In the genomic region with DNA sequence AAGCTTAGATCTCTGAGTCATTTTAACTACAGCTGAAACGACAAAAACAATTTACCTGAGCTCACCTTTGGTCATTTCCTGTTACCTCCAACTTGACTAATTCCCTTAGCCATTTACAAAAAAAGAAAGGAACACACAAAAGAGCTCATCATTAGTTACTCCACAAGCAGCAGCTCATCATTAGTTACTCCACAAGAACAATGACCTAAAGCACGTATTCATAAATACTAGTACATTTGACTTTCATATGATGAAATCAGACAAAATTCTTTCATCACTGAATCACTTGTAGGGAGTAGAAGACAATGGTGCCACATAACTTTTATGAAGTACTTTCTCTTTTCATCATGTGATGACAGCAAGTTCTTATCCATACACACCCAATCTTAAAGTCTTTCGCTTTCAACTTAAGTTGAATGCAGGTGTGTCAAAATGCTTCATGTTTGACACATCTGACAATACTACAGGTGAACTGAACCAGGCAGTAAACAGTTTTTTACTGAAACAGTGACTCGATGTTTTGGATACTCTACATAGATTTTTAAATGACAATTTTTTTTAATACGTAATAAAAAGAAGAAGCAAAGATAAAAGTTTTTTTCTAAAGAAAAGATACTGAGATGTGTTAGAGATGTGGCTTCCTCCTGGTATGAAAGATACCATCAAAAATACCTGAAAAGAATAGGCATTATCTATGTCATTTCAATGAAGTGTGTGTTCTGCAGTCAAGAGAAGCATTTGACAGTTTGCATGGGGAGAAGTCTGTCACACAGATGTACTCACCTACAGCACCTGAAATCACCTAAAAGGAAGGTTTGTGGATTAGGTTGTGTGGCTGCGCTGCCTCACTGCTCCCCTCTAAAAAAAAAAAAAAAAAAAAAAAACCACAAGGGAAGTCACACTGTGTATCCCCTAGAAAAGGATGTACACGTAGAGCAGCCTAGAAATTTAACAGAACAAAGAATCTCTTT, we compare ENCODE assay signal across 8 cellular contexts.
A peak's percentile ranks its signal among the peaks of the same experiment; 100 is the strongest.
DNase-seq lines count a peak whose midpoint lies in the region; ATAC-seq and TF ChIP-seq lines count a peak whose summit lies in the region.

No MANE protein-coding gene starts in this region.

- H3K9me3 Mint-ChIP-seq in T-helper 1 cell treated with Interleukin-12 subunit alpha and Interleukin-12 subunit beta and Interleukin-4 antibody, amounts not matched to agents 30 μg/mL and 1 μg/mL, for 36 hours: no peaks in the 10 kb centered on the region

- ATAC-seq in GM21786 (IDR thresholded peaks at IDR 0.05; ENCODE audit: unreplicated experiment) (peak; percentile 53), GM18502 (IDR thresholded peaks at IDR 0.05; ENCODE audit: poor library complexity, unreplicated experiment) (no peak)

- no peak overlapping the region for H3K4me3 ChIP-seq in BJ (ENCODE audit: low read depth, low read length)
- no peak overlapping the region for H3K4me3 ChIP-seq in fibroblast of the aortic adventitia (ENCODE audit: low read depth, low read length)

- H3K36me3 Mint-ChIP-seq in T-helper 1 cell treated with Interleukin-12 subunit alpha and Interleukin-12 subunit beta and Interleukin-4 antibody, amounts not matched to agents 30 μg/mL and 1 μg/mL, for 36 hours (ENCODE audit: low read depth): peaks cover 35% of the 10 kb centered on the region

- no peaks in the 10 kb centered on the region for H3K36me3 ChIP-seq in BJ (ENCODE audit: control insufficient read depth, insufficient read depth, low read length)

- POLR2A ChIA-PET in BJ (lab: Charles Lee): no interaction called here

- H3K27me3 Mint-ChIP-seq in T-helper 1 cell treated with Interleukin-12 subunit alpha and Interleukin-12 subunit beta and Interleukin-4 antibody, amounts not matched to agents 30 μg/mL and 1 μg/mL, for 36 hours (ENCODE audit: low read depth): no peaks in the 10 kb centered on the region

- DNase-seq in BJ (ENCODE audit: low read depth): peak; percentile 18
- DNase-seq in fibroblast of the aortic adventitia (ENCODE audit: low read depth): peak; percentile 76
- DNase-seq in ecto neural progenitor cell (ENCODE audit: low spot score): no peak
- no peak for DNase-seq in islet precursor cell
- DNase-seq in middle frontal gyrus (ENCODE audit: extremely low spot score, low spot score): no peak

- H3K27ac Mint-ChIP-seq in T-helper 1 cell treated with Interleukin-12 subunit alpha and Interleukin-12 subunit beta and Interleukin-4 antibody, amounts not matched to agents 30 μg/mL and 1 μg/mL, for 36 hours: peak overlapping the region; percentile 88

- TF ChIP-seq CTCF in BJ (IDR thresholded peaks at IDR 0.05; ENCODE audit: insufficient read depth, low read depth, low read length): no peak
- TF ChIP-seq CTCF in fibroblast of the aortic adventitia (IDR thresholded peaks at IDR 0.05; ENCODE audit: insufficient read depth, low read length): no peak

- peaks cover 50% of the 10 kb centered on the region for H3K4me1 Mint-ChIP-seq in T-helper 1 cell treated with Interleukin-12 subunit alpha and Interleukin-12 subunit beta and Interleukin-4 antibody, amounts not matched to agents 30 μg/mL and 1 μg/mL, for 36 hours (ENCODE audit: low read depth)

- no peaks in the 10 kb centered on the region for H3K27me3 ChIP-seq in BJ (ENCODE audit: control insufficient read depth, insufficient read depth, low read length)

- CTCF ChIA-PET in BJ (lab: Yijun Ruan, JAX): no interaction called here

- H3K4me3 Mint-ChIP-seq in T-helper 1 cell treated with Interleukin-12 subunit alpha and Interleukin-12 subunit beta and Interleukin-4 antibody, amounts not matched to agents 30 μg/mL and 1 μg/mL, for 36 hours: peak overlapping the region; percentile 60

Comparison
In these comparisons a context has a peak if more than half of its experiments do, and no peak if none do; other contexts are left out.
1. DNase-seq: peak in BJ (single experiment) and fibroblast of the aortic adventitia (single experiment); none in ecto neural progenitor cell (single experiment), islet precursor cell (single experiment) and middle frontal gyrus (single experiment).